20 cellular contexts compared by ENCODE assay signal in genomic region chr2:19883486-19883885, GRCh38.
"Had no signal": no experiment of that assay in that cellular context is flagged by ENCODE, and none has a peak within 500 bp of the region (broad histone marks: within the 10 kb centered on the region; RNA-seq: fewer than 3 reads in every experiment).

No MANE protein-coding gene starts in this region.

- H3K4me3 ChIP-seq: body of pancreas, lower lobe of right lung, pancreas, right lobe of liver, SJCRH30, skin epidermis, testis had no signal

- H3K4me1 ChIP-seq: body of pancreas, lower lobe of right lung, pancreas, right lobe of liver, SJCRH30, testis had no signal

- H3K27me3 ChIP-seq: body of pancreas, pancreas, right lobe of liver, SJCRH30, testis had no signal

- DNase-seq: activated CD4-positive, alpha-beta T cell treated with anti-CD3 and anti-CD28 coated beads for 1 hour; activated CD4-positive, alpha-beta T cell treated with anti-CD3 and anti-CD28 coated beads, Interleukin-2, amount 50 U/mL, for 4 hours; activated effector memory CD4-positive, alpha-beta T cell treated with anti-CD3 and anti-CD28 coated beads, Interleukin-2, amount 50 U/mL, for 16 hours; activated naive CD4-positive, alpha-beta T cell treated with anti-CD3 and anti-CD28 coated beads, Interleukin-2, amount 10 ng/mL, durations not matched to agents 7 days and 5 days; activated T-cell treated with anti-CD3 and anti-CD28 coated beads, Interleukin-2, amount 50 U/mL, for 72 hours; anterior cingulate cortex; body of pancreas; effector CD4-positive, alpha-beta T cell; erythroblast; foreskin fibroblast; lower lobe of right lung; pancreas; right lobe of liver; SJCRH30; stimulated activated CD4-positive, alpha-beta T cell treated with anti-CD3 and anti-CD28 coated beads, Interleukin-2, amount 100 ng/mL, for 24 hours; stimulated activated naive B cell treated with anti-CD40 and anti-IgM and Interleukin-4, amounts not matched to agents 10 μg/mL and 1 μg/mL and 100 μg/mL, for 72 hours; T-cell had no signal

- ATAC-seq: activated T-cell treated with anti-CD3 and anti-CD28 coated beads, Interleukin-2, amount 50 U/mL, for 72 hours; body of pancreas; lower lobe of right lung; natural killer cell treated with Interleukin-12 subunit alpha and Interleukin-12 subunit beta and Interleukin-15 and Interleukin-18, amount 100 ng/mL, for 72 hours; pancreas; right lobe of liver; stimulated activated naive B cell treated with anti-CD40 and anti-IgM and Interleukin-4, amounts not matched to agents 10 μg/mL and 1 μg/mL and 100 μg/mL, for 72 hours; T-cell had no signal

- H3K9me3 ChIP-seq: body of pancreas, lower lobe of right lung, pancreas, right lobe of liver, SJCRH30, testis had no signal

- H3K27ac ChIP-seq: body of pancreas, lower lobe of right lung, pancreas, right lobe of liver, SJCRH30, skin epidermis, testis had no signal

- H3K36me3 ChIP-seq: lower lobe of right lung, pancreas, right lobe of liver, SJCRH30 had no signal
